In the genomic region with DNA sequence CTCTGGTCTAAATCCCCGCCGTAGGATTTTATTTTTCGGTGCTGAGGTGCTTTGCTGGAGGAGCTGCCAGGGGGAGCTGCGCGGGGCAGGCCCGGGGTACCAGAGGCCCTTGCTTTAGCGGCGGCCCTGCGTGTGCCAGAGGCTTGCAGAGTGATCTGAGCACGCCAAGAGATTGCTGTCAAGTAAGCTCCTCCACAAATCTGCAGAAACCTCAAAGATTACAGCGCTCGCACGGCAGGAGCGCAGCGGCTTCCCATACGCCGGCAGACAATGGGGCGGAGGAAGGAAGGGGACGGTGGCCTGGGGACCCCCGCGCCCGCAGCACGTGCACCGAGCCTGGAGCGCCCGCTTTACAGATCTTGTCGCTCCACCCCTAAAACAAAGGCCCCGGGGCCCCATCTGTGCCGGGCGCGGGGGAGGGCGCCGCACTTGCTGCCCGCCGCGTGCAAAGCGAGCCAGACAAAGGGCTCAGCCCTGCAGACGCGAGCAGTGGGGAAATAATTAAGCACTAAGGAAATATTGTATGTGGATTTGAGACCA, we compare ENCODE assay signal across 9 cellular contexts. TPM values are rescaled to one million over a fixed set of nuclear protein-coding genes. Genes with fewer than 3 reads are reported as not detected.
A peak's percentile ranks its signal among the peaks of the same experiment; 100 is the strongest.
DNase-seq lines count a peak whose midpoint lies in the region; ATAC-seq and TF ChIP-seq lines count a peak whose summit lies in the region.
"Had no signal": no experiment of that assay in that cellular context is flagged by ENCODE, and none has a peak within 500 bp of the region (broad histone marks: within the 10 kb centered on the region; RNA-seq: fewer than 3 reads in every experiment).

No MANE protein-coding gene starts in this region.

- TF ChIP-seq CTCF in activated CD8-positive, alpha-beta T cell treated with anti-CD3 and anti-CD28 coated beads for 36 hours (IDR thresholded peaks at IDR 0.05), result no peak
- no peak for TF ChIP-seq CTCF in fibroblast of pulmonary artery (IDR thresholded peaks at IDR 0.05; ENCODE audit: low read length, missing control alignments)
- no peak for TF ChIP-seq CTCF in MM.1S (IDR thresholded peaks at IDR 0.05; ENCODE audit: low read length)

- peak overlapping the region; percentile 6 for H3K27ac Mint-ChIP-seq in activated CD8-positive, alpha-beta T cell treated with anti-CD3 and anti-CD28 coated beads for 36 hours

- no peaks in the 10 kb centered on the region for H3F3A ChIP-seq in MM.1S (ENCODE audit: insufficient read depth, low read length)

- no peaks in the 10 kb centered on the region for H3K36me3 ChIP-seq in MM.1S (replicated peaks; ENCODE audit: insufficient read depth, low read length)
- H3K36me3 ChIP-seq: pancreas had no signal

- no peak overlapping the region for H3K4me2 ChIP-seq in MM.1S (ENCODE audit: low read depth, low read length)

- H4K20me1 ChIP-seq in MM.1S (ENCODE audit: insufficient read depth, low read length), result no peaks in the 10 kb centered on the region

- H3K79me2 ChIP-seq in MM.1S (ENCODE audit: low read length), result no peaks in the 10 kb centered on the region

- H3K4me3 Mint-ChIP-seq in activated CD8-positive, alpha-beta T cell treated with anti-CD3 and anti-CD28 coated beads for 36 hours, result peak overlapping the region; percentile 62

- H3K4me1 Mint-ChIP-seq in activated CD8-positive, alpha-beta T cell treated with anti-CD3 and anti-CD28 coated beads for 36 hours (ENCODE audit: low read depth), result peaks cover 15% of the 10 kb centered on the region

- H3K36me3 Mint-ChIP-seq in activated CD8-positive, alpha-beta T cell treated with anti-CD3 and anti-CD28 coated beads for 36 hours (ENCODE audit: low read depth), result no peaks in the 10 kb centered on the region

- no peaks in the 10 kb centered on the region for H3K9me2 ChIP-seq in MM.1S (replicated peaks; ENCODE audit: insufficient read depth, low read length)

- H2AFZ ChIP-seq in MM.1S (ENCODE audit: low read length), result no peak overlapping the region

- H3K4me1 ChIP-seq in MM.1S (ENCODE audit: low read length), result no peaks in the 10 kb centered on the region

- no peaks in the 10 kb centered on the region for H3K9me3 Mint-ChIP-seq in activated CD8-positive, alpha-beta T cell treated with anti-CD3 and anti-CD28 coated beads for 36 hours

- intact Hi-C loops in activated CD8-positive, alpha-beta T cell treated with anti-CD3 and anti-CD28 coated beads for 36 hours (cut with micrococcal nuclease), result no loop called here

- H3K4me3 ChIP-seq in fibroblast of pulmonary artery (replicated peaks; ENCODE audit: low read depth, low read length) (peak overlapping the region; percentile 25), MM.1S (ENCODE audit: low read length) (no peak overlapping the region)

- H3K9me3 ChIP-seq in MM.1S (replicated peaks; ENCODE audit: insufficient read depth, low read length), result no peaks in the 10 kb centered on the region
- H3K9me3 ChIP-seq: pancreas had no signal

- no peak overlapping the region for H3K9ac ChIP-seq in MM.1S (ENCODE audit: low read length)

- peaks cover 85% of the 10 kb centered on the region for H3K27me3 ChIP-seq in MM.1S (replicated peaks; ENCODE audit: insufficient read depth, low read length)

- POLR2A ChIA-PET in activated CD8-positive, alpha-beta T cell treated with anti-CD3 and anti-CD28 coated beads for 36 hours (lab: Charles Lee), result interaction anchor here (1.2 kb wide), 1 partner anchor 114 kb away, joined by 4 read pairs; no protein-coding TSS in a partner anchor

- peak; percentile 80 for ATAC-seq in activated CD8-positive, alpha-beta T cell treated with anti-CD3 and anti-CD28 coated beads for 36 hours
- no peak for ATAC-seq in HG03457 (IDR thresholded peaks at IDR 0.05; ENCODE audit: unreplicated experiment)

- peaks cover 3% of the 10 kb centered on the region for H3K27me3 Mint-ChIP-seq in activated CD8-positive, alpha-beta T cell treated with anti-CD3 and anti-CD28 coated beads for 36 hours

- CTCF ChIA-PET in activated CD8-positive, alpha-beta T cell treated with anti-CD3 and anti-CD28 coated beads for 36 hours (lab: Charles Lee), result interaction anchor here (1.0 to 2.5 kb wide), 5 partner anchors 8 to 149 kb away, joined by 3 to 15 read pairs (median 4); partner anchors contain the start of gene C19orf12

- DNase-seq in NCI-H1436 (lab: John Stamatoyannopoulos, UW) (peak; percentile 48), NCI-H1436 treated with DMSO at 0.1 percent for 48 hours (lab: John Stamatoyannopoulos, UW) (no peak), fibroblast of pulmonary artery (ENCODE audit: low read depth) (peak; percentile 15), retina (peak; percentile 90), MM.1S (no peak), SW 1271 (lab: John Stamatoyannopoulos, UW) (no peak)
- DNase-seq in activated CD8-positive, alpha-beta T cell treated with anti-CD3 and anti-CD28 coated beads for 36 hours, result peak; percentile 69
- DNase-seq: pancreas had no signal

- no peak overlapping the region for H3K27ac ChIP-seq in MM.1S (ENCODE audit: low read length)
- H3K27ac ChIP-seq: pancreas had no signal

RNA-seq across cellular contexts. Expression of gene C19orf12, which starts 9.1 kb away (rescaled TPM):
- 10 to 100 TPM; 33.3 to 36.6 TPM for total RNA-seq in activated CD8-positive, alpha-beta T cell treated with anti-CD3 and anti-CD28 coated beads for 36 hours

RNA-seq across cellular contexts. Expression of gene PLEKHF1, which starts 58.9 kb away (rescaled TPM):
- total RNA-seq in activated CD8-positive, alpha-beta T cell treated with anti-CD3 and anti-CD28 coated beads for 36 hours, result 10 to 100 TPM; 30.4 to 31.7 TPM

Comparison
In these comparisons a context has a peak if more than half of its experiments do, and no peak if none do; other contexts are left out.
1. DNase-seq: peak in NCI-H1436 (single experiment), activated CD8-positive, alpha-beta T cell treated with anti-CD3 and anti-CD28 coated beads for 36 hours (single experiment), fibroblast of pulmonary artery (single experiment) and retina (single experiment); none in NCI-H1436 treated with DMSO at 0.1 percent for 48 hours (single experiment), MM.1S (single experiment) and SW 1271 (0 of 2).